In genomic region chr13:50512602-50513527, GRCh38 we compare ENCODE assay signal across 8 cellular contexts.
A peak's percentile ranks its signal among the peaks of the same experiment; 100 is the strongest.
DNase-seq lines count a peak whose midpoint lies in the region; ATAC-seq and TF ChIP-seq lines count a peak whose summit lies in the region.

No MANE protein-coding gene starts in this region.

- no peaks in the 10 kb centered on the region for H3K36me3 ChIP-seq in OCI-LY1 (ENCODE audit: insufficient read depth, low read length)
- no peaks in the 10 kb centered on the region for H3K36me3 ChIP-seq in skeletal muscle tissue (ENCODE audit: control insufficient read depth in 3 of 3, insufficient read depth in 3 of 3, low read length in 3 of 3)

- DNase-seq in SIG-M5 treated with dmso at 0.1 percent for 504 hours (lab: John Stamatoyannopoulos, UW; ENCODE audit: unreplicated experiment) (peak; percentile 70), SIG-M5 (lab: John Stamatoyannopoulos, UW) (no peak), hepatic stellate cell (ENCODE audit: low spot score) (peak; percentile 24), NCI-H82 treated with DMSO at 0.1 percent for 48 hours (lab: John Stamatoyannopoulos, UW; ENCODE audit: unreplicated experiment) (no peak)

- H3K27me3 Mint-ChIP-seq in activated naive CD4-positive, alpha-beta T cell treated with anti-CD3 and anti-CD28 coated beads, Interleukin-2, amount 50 U/mL, for 24 hours, result no peaks in the 10 kb centered on the region

- H4K20me1 ChIP-seq in OCI-LY1 (ENCODE audit: insufficient read depth, low read length), result no peaks in the 10 kb centered on the region

- peak overlapping the region; percentile 87 for H3K9ac ChIP-seq in OCI-LY1 (ENCODE audit: low read length)
- H3K9ac ChIP-seq in skeletal muscle tissue (ENCODE audit: low read depth in 1 of 3, low read length in 3 of 3), result peak overlapping the region; percentile 60 to 74 (median 71)

- peaks cover 1% of the 10 kb centered on the region for H3K36me3 Mint-ChIP-seq in activated naive CD4-positive, alpha-beta T cell treated with anti-CD3 and anti-CD28 coated beads, Interleukin-2, amount 50 U/mL, for 24 hours

- no peak for TF ChIP-seq CTCF in OCI-LY1 (IDR thresholded peaks at IDR 0.05; ENCODE audit: low read length)

- no peaks in the 10 kb centered on the region for H3K79me2 ChIP-seq in OCI-LY1 (ENCODE audit: insufficient read depth, low read length)

- no peaks in the 10 kb centered on the region for H3K9me2 ChIP-seq in OCI-LY1 (ENCODE audit: low read depth, low read length)

- peak overlapping the region; percentile 53 for H3K4me3 ChIP-seq in OCI-LY1 (ENCODE audit: low read depth, low read length, poor library complexity, severe bottlenecking)
- H3K4me3 ChIP-seq in skeletal muscle tissue (ENCODE audit: low read length in 3 of 3), result peak overlapping the region; percentile 38 to 65 (median 60)

- H3K27ac Mint-ChIP-seq in activated naive CD4-positive, alpha-beta T cell treated with anti-CD3 and anti-CD28 coated beads, Interleukin-2, amount 50 U/mL, for 24 hours, result peak overlapping the region; percentile 44

- ATAC-seq in HG02870 (IDR thresholded peaks at IDR 0.05; ENCODE audit: unreplicated experiment), result peak; percentile 84

- H2AFZ ChIP-seq in OCI-LY1 (ENCODE audit: low read length), result no peak overlapping the region

- H3K4me1 ChIP-seq in OCI-LY1 (ENCODE audit: insufficient read depth, low read length, severe bottlenecking) (peaks cover 78% of the 10 kb centered on the region), skeletal muscle tissue (ENCODE audit: control insufficient read depth in 3 of 3, insufficient read depth in 3 of 3, low read length in 3 of 3) (peaks cover 15 to 20% (median 18%) of the 10 kb centered on the region in 3 donors)

- H3K4me3 Mint-ChIP-seq in activated naive CD4-positive, alpha-beta T cell treated with anti-CD3 and anti-CD28 coated beads, Interleukin-2, amount 50 U/mL, for 24 hours, result no peak overlapping the region

- H3K27me3 ChIP-seq in OCI-LY1 (ENCODE audit: insufficient read depth, low read length) (no peaks in the 10 kb centered on the region), skeletal muscle tissue (ENCODE audit: control insufficient read depth in 3 of 3, insufficient read depth in 3 of 3, low read length in 3 of 3) (no peaks in the 10 kb centered on the region)

- no peaks in the 10 kb centered on the region for H3K4me1 Mint-ChIP-seq in activated naive CD4-positive, alpha-beta T cell treated with anti-CD3 and anti-CD28 coated beads, Interleukin-2, amount 50 U/mL, for 24 hours

- no peaks in the 10 kb centered on the region for H3K9me3 Mint-ChIP-seq in activated naive CD4-positive, alpha-beta T cell treated with anti-CD3 and anti-CD28 coated beads, Interleukin-2, amount 50 U/mL, for 24 hours

- H3F3A ChIP-seq in OCI-LY1 (ENCODE audit: insufficient read depth, low read length), result peaks cover 7% of the 10 kb centered on the region; the same call in 1 of the 2 replicates

- H3K27ac ChIP-seq in OCI-LY1 (ENCODE audit: low read depth, low read length, poor library complexity, severe bottlenecking), result peak overlapping the region; percentile 99
- peak overlapping the region; percentile 88 for H3K27ac ChIP-seq in skeletal muscle tissue (ENCODE audit: low read depth, low read length)

- peak overlapping the region; percentile 86 for H3K4me2 ChIP-seq in OCI-LY1 (ENCODE audit: low read length)

- no peaks in the 10 kb centered on the region for H3K9me3 ChIP-seq in OCI-LY1 (ENCODE audit: low read length)
- H3K9me3 ChIP-seq in skeletal muscle tissue (ENCODE audit: control insufficient read depth in 3 of 3, low read length in 3 of 3), result no peaks in the 10 kb centered on the region

Comparison
In these comparisons a context has a peak if more than half of its experiments do, and no peak if none do; other contexts are left out.
1. DNase-seq: peak in SIG-M5 treated with dmso at 0.1 percent for 504 hours (single experiment) and hepatic stellate cell (single experiment); none in SIG-M5 (single experiment) and NCI-H82 treated with DMSO at 0.1 percent for 48 hours (single experiment).